ENCODE assay signal across 3 cellular contexts in the genomic region with DNA sequence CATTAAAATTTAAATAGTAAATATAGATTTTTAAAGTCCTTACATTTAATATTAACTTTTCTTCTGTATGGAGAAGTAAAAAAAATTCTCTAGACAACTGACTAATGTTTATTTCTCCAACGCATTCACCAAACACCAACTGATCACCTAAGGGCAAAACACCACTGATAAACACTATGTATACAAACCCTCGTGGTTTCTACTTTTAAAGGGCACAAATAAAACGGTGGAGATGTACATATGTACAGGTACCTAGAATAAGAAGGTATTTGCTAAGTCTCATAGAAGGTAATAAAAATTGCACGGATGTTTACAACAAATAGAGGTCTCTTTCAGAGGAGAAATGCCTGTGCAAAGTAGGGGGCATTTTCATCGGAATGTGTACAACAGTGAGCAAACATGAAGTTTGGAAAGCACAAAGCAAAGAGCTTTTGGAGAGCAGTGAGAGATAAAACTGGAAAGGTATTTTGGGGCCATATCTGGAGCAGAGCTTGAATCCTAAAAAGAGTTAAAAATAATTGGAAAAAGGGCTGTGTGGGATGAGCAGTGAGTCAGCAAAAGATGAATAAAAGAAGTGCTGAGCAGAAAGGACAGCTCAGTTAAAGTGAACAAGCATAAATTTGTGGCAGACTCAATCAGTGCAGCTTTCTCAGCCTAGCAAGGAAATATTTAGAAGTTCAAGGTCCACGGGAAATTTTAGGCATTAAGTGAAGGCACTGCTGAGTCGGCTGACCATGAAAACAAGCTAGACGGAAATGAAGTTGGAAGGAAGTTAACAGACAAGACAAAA.
TF ChIP-seq lines count a peak whose summit lies in the region.

No MANE protein-coding gene starts in this region.

TF ChIP-seq in A549, 52 proteins besides CTCF, POLR2A, EP300 and RAD21 (continued from another document):
- TF ChIP-seq ZFP36 (IDR thresholded peaks at IDR 0.05; ENCODE audit: borderline replicate concordance, partially characterized antibody): no peak
- TF ChIP-seq, protein P1, sequence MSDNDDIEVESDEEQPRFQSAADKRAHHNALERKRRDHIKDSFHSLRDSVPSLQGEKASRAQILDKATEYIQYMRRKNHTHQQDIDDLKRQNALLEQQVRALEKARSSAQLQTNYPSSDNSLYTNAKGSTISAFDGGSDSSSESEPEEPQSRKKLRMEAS (IDR thresholded peaks at IDR 0.05): 0 out of 2 replicates have a peak, but pooled peaks have one; percentile 16
- peak; percentile 36; the same call in 1 of the 2 replicates for TF ChIP-seq GATA3 (IDR thresholded peaks at IDR 0.05; ENCODE audit: borderline replicate concordance)
- peak; percentile 72 for TF ChIP-seq MAFK (IDR thresholded peaks at IDR 0.05; ENCODE audit: partially characterized antibody)
- no peak for TF ChIP-seq HOXB5 (CRISPR knock-in tag; IDR thresholded peaks at IDR 0.05)

TF ChIP-seq in K562, 482 proteins besides CTCF, POLR2A, EP300 and RAD21 (continued from another document):
- TF ChIP-seq MAFF (IDR thresholded peaks at IDR 0.05; ENCODE audit: low read length) (0 out of 2 replicates have a peak, but pooled peaks have one; percentile 2), MAFG (tag; conservative IDR thresholded peaks at IDR 0.05) (0 out of 2 replicates have a peak, but pooled peaks have one; percentile 25), BMI1 (IDR thresholded peaks at IDR 0.05; ENCODE audit: low read length) (no peak), NFE2L1 (tag; IDR thresholded peaks at IDR 0.05; ENCODE audit: borderline replicate concordance, low read depth) (peak; percentile 28; the same call in 1 of the 2 replicates), ZNF316 (IDR thresholded peaks at IDR 0.05) (peak; percentile 31; the same call in 1 of the 2 replicates), C11orf30 (IDR thresholded peaks at IDR 0.05; ENCODE audit: low read depth) (peak; percentile 29; the same call in 1 of the 2 replicates)
- TF ChIP-seq, protein P2, sequence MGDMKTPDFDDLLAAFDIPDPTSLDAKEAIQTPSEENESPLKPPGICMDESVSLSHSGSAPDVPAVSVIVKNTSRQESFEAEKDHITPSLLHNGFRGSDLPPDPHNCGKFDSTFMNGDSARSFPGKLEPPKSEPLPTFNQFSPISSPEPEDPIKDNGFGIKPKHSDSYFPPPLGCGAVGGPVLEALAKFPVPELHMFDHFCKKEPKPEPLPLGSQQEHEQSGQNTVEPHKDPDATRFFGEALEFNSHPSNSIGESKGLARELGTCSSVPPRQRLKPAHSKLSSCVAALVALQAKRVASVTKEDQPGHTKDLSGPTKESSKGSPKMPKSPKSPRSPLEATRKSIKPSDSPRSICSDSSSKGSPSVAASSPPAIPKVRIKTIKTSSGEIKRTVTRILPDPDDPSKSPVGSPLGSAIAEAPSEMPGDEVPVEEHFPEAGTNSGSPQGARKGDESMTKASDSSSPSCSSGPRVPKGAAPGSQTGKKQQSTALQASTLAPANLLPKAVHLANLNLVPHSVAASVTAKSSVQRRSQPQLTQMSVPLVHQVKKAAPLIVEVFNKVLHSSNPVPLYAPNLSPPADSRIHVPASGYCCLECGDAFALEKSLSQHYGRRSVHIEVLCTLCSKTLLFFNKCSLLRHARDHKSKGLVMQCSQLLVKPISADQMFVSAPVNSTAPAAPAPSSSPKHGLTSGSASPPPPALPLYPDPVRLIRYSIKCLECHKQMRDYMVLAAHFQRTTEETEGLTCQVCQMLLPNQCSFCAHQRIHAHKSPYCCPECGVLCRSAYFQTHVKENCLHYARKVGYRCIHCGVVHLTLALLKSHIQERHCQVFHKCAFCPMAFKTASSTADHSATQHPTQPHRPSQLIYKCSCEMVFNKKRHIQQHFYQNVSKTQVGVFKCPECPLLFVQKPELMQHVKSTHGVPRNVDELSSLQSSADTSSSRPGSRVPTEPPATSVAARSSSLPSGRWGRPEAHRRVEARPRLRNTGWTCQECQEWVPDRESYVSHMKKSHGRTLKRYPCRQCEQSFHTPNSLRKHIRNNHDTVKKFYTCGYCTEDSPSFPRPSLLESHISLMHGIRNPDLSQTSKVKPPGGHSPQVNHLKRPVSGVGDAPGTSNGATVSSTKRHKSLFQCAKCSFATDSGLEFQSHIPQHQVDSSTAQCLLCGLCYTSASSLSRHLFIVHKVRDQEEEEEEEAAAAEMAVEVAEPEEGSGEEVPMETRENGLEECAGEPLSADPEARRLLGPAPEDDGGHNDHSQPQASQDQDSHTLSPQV (IDR thresholded peaks at IDR 0.05): no peak

TF ChIP-seq in WTC11, 78 proteins besides CTCF, POLR2A, EP300 and RAD21 (continued from another document):
- no peak for TF ChIP-seq RORB (CRISPR knock-in tag; IDR thresholded peaks at IDR 0.05)
- TF ChIP-seq TEAD4 (CRISPR knock-in tag; IDR thresholded peaks at IDR 0.05): no peak
- no peak for TF ChIP-seq SOX15 (CRISPR knock-in tag; IDR thresholded peaks at IDR 0.05)
- TF ChIP-seq, protein P3, sequence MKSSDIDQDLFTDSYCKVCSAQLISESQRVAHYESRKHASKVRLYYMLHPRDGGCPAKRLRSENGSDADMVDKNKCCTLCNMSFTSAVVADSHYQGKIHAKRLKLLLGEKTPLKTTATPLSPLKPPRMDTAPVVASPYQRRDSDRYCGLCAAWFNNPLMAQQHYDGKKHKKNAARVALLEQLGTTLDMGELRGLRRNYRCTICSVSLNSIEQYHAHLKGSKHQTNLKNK (CRISPR knock-in tag; IDR thresholded peaks at IDR 0.05): no peak
- no peak for TF ChIP-seq ESRRA (CRISPR knock-in tag; IDR thresholded peaks at IDR 0.05; ENCODE audit: borderline replicate concordance)
- TF ChIP-seq PRRX2 (CRISPR knock-in tag; IDR thresholded peaks at IDR 0.05): no peak
- no peak for TF ChIP-seq JUN (CRISPR knock-in tag; IDR thresholded peaks at IDR 0.05)
- TF ChIP-seq, protein P4, sequence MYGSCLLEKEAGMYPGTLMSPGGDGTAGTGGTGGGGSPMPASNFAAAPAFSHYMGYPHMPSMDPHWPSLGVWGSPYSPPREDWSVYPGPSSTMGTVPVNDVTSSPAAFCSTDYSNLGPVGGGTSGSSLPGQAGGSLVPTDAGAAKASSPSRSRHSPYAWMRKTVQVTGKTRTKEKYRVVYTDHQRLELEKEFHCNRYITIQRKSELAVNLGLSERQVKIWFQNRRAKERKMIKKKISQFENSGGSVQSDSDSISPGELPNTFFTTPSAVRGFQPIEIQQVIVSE (CRISPR knock-in tag; IDR thresholded peaks at IDR 0.05; ENCODE audit: borderline replicate concordance): no peak
- no peak for TF ChIP-seq NFATC4 (CRISPR knock-in tag; IDR thresholded peaks at IDR 0.05)
- TF ChIP-seq ZBTB21 (CRISPR knock-in tag; IDR thresholded peaks at IDR 0.05; ENCODE audit: borderline replicate concordance): no peak
- TF ChIP-seq, protein P5, sequence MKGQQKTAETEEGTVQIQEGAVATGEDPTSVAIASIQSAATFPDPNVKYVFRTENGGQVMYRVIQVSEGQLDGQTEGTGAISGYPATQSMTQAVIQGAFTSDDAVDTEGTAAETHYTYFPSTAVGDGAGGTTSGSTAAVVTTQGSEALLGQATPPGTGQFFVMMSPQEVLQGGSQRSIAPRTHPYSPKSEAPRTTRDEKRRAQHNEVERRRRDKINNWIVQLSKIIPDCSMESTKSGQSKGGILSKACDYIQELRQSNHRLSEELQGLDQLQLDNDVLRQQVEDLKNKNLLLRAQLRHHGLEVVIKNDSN (CRISPR knock-in tag; IDR thresholded peaks at IDR 0.05): no peak
